8 cellular contexts compared by ENCODE assay signal in the genomic region with DNA sequence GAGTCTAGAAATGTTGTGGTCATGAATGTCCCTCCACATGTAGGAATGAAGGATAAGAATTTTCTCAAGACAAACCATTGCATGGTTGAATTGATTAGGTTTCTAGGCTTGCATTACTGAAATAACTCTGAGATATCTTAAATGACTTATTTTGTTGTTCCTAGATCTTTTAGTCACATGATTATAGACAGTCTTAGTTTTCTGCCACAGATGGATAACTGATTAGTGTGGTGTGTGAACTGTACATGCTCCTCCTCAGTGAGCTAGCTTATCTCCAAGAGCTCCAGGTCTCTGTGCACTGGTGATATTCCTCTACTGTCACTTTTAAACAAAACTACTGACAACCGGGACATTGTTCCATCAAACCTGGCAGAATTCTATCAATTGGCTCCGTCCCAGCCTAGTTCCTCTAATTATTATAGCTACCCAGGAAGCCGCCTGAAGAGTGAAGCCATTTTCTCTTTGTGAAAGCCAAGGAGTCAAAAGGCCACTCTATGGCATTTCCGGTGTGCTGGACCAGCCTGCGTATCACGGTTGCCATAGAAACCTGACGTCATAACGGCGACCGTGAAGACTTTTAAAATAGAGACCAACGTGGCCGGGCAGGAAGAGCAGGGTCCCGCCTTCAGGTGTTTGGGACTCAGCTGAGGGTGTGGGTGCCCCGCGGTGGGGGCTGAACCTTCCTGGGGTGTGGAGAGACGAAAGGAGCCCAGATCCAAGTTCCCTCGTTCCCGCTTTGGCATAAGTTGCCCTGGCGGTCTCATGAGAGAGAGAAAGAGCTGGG. TPM values are rescaled to one million over a fixed set of nuclear protein-coding genes. Genes with fewer than 3 reads are reported as not detected.
A peak's percentile ranks its signal among the peaks of the same experiment; 100 is the strongest.
DNase-seq lines count a peak whose midpoint lies in the region; ATAC-seq and TF ChIP-seq lines count a peak whose summit lies in the region.

No MANE protein-coding gene starts in this region.

- H3K27me3 ChIP-seq in thyroid gland = no peaks in the 10 kb centered on the region

- peaks cover 11% of the 10 kb centered on the region for H3K4me1 Mint-ChIP-seq in activated T-cell treated with anti-CD3 and anti-CD28 coated beads, Interleukin-2, amount 50 U/mL, for 24 hours (ENCODE audit: low read depth)
- peaks cover 35% of the 10 kb centered on the region for H3K4me1 Mint-ChIP-seq in neural crest cell

- H3K27ac ChIP-seq in thyroid gland = peak overlapping the region in 1 of 3 donors; percentile 64

- H3K4me3 Mint-ChIP-seq in activated T-cell treated with anti-CD3 and anti-CD28 coated beads, Interleukin-2, amount 50 U/mL, for 24 hours = peak overlapping the region; percentile 80
- peak overlapping the region; percentile 93 for H3K4me3 Mint-ChIP-seq in neural crest cell

- no peak for TF ChIP-seq CTCF in foreskin fibroblast (IDR thresholded peaks at IDR 0.05; ENCODE audit: low read depth, low read length)
- no peak for TF ChIP-seq CTCF in neural crest cell (conservative IDR thresholded peaks at IDR 0.05)
- no peak for TF ChIP-seq CTCF in thyroid gland (IDR thresholded peaks at IDR 0.05)

- H3K4me3 ChIP-seq in foreskin fibroblast (ENCODE audit: low read depth in 1 of 2, low read length in 2 of 2) (peak overlapping the region; percentile 74 to 76), thyroid gland (replicated peaks in 1 of 3) (peak overlapping the region in 2 of 3 donors; percentile 4 to 24)

- WGBS in thyroid gland, 2 donors = 0 to 7% methylated on average over 4 to 5 of the region's 19 CpGs

- peak; percentile 20 for DNase-seq in Ammon's horn (ENCODE audit: low spot score)
- DNase-seq in NCI-H510A (lab: John Stamatoyannopoulos, UW) = peak; percentile 64
- peak; percentile 48 for DNase-seq in activated T-cell treated with anti-CD3 and anti-CD28 coated beads, Interleukin-2, amount 50 U/mL, for 24 hours
- peak; percentile 86 to 93 for DNase-seq in foreskin fibroblast
- peak; percentile 50 for DNase-seq in neural crest cell (ENCODE audit: low read depth, low spot score)
- DNase-seq in thyroid gland = peak; percentile 46 to 48

- no peaks in the 10 kb centered on the region for H3K9me3 Mint-ChIP-seq in activated T-cell treated with anti-CD3 and anti-CD28 coated beads, Interleukin-2, amount 50 U/mL, for 24 hours
- H3K9me3 Mint-ChIP-seq in neural crest cell = peaks cover 3% of the 10 kb centered on the region

- ATAC-seq in GM19025 (IDR thresholded peaks at IDR 0.05; ENCODE audit: low read depth, unreplicated experiment) = peak; percentile 97
- ATAC-seq in HG03103 (IDR thresholded peaks at IDR 0.05; ENCODE audit: low read depth, unreplicated experiment) = peak; percentile 92

- H3K4me1 ChIP-seq in thyroid gland = no peaks in the 10 kb centered on the region

- intact Hi-C loops in thyroid gland (cut with DNase I) = no loop called here

- H3K27ac Mint-ChIP-seq in activated T-cell treated with anti-CD3 and anti-CD28 coated beads, Interleukin-2, amount 50 U/mL, for 24 hours = peak overlapping the region; percentile 48
- H3K27ac Mint-ChIP-seq in neural crest cell (ENCODE audit: unreplicated experiment) = peak overlapping the region; percentile 96

- H3K9me3 ChIP-seq in thyroid gland = no peaks in the 10 kb centered on the region

- peaks cover 66% of the 10 kb centered on the region for H3K27me3 Mint-ChIP-seq in activated T-cell treated with anti-CD3 and anti-CD28 coated beads, Interleukin-2, amount 50 U/mL, for 24 hours
- no peaks in the 10 kb centered on the region for H3K27me3 Mint-ChIP-seq in neural crest cell (ENCODE audit: low read depth)

- H3K36me3 Mint-ChIP-seq in activated T-cell treated with anti-CD3 and anti-CD28 coated beads, Interleukin-2, amount 50 U/mL, for 24 hours (ENCODE audit: low read depth) = no peaks in the 10 kb centered on the region
- no peaks in the 10 kb centered on the region for H3K36me3 Mint-ChIP-seq in neural crest cell (ENCODE audit: low read depth)

- no peaks in the 10 kb centered on the region for H3K36me3 ChIP-seq in thyroid gland

- peak in 1 of 2 donors; percentile 49 for TF ChIP-seq POLR2A in thyroid gland (IDR thresholded peaks at IDR 0.05)

RNA-seq across cellular contexts. Expression of a gene that starts 28.1 kb away (rescaled TPM):
- total RNA-seq in neural crest cell (310 and 334 TPM in 2 replicates), thyroid gland (100 to 1,000 TPM; 284 to 491 (median 355) TPM)

RNA-seq across cellular contexts. Expression of a gene that starts 48.1 kb away (rescaled TPM):
- 42.8 and 46.4 TPM in 2 replicates for total RNA-seq in neural crest cell
- 100 to 1,000 TPM; 123 to 140 (median 132) TPM for total RNA-seq in thyroid gland

Comparison
In these comparisons a context has a peak if more than half of its experiments do, and no peak if none do; other contexts are left out.
1. DNase-seq: peak in every context shown above with its lines; median percentile 90 in foreskin fibroblast; 64 in NCI-H510A; 50 in neural crest cell; 48 in activated T-cell treated with anti-CD3 and anti-CD28 coated beads, Interleukin-2, amount 50 U/mL, for 24 hours; 47 in thyroid gland; 20 in Ammon's horn.